8 cellular contexts compared by ENCODE assay signal in the genomic region with DNA sequence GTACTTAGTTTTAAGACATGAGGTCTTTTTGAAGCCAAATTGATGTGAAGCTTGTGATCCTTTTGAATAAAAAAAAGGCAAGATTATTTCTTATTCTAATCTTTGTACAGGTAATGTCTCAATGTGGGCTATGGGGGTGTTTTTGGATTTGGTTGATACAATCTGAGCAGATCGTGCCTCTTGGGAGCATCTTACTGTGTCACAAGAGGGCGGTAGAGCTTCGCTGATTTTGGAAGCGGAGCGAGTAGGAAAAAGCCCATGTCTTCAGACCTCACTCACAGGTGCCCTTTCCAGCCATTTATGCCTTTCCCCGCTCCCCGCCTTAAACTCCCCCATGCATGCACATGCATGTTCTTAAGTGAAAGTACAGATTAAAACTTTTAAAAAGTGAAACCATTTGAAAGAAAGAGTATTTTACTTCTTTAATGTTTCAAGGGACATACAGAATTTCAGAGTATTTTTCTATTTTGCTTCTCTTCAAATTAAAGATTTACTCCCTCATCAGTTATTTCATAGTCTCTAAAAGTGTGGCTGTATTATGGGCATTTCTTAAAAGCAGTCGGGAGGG. TPM values are rescaled to one million over a fixed set of nuclear protein-coding genes. Genes with fewer than 3 reads are reported as not detected.
DNase-seq lines count a peak whose midpoint lies in the region; ATAC-seq and TF ChIP-seq lines count a peak whose summit lies in the region.

No MANE protein-coding gene starts in this region.

- H3K9me3 ChIP-seq in DOHH2 (ENCODE audit: control insufficient read depth, insufficient read depth, low read length) = no peaks in the 10 kb centered on the region
- no peaks in the 10 kb centered on the region for H3K9me3 ChIP-seq in WERI-Rb-1 (ENCODE audit: severe bottlenecking)

- no peaks in the 10 kb centered on the region for H3F3A ChIP-seq in DOHH2 (ENCODE audit: control insufficient read depth, insufficient read depth)

- H4K20me1 ChIP-seq in DOHH2 (ENCODE audit: control insufficient read depth, insufficient read depth, low read depth, low read length) = no peaks in the 10 kb centered on the region

- peaks cover 30% of the 10 kb centered on the region for H3K27me3 Mint-ChIP-seq in chondrocyte (ENCODE audit: low read depth)

- H3K79me2 ChIP-seq in DOHH2 (ENCODE audit: control insufficient read depth, low read length) = no peaks in the 10 kb centered on the region

- no peaks in the 10 kb centered on the region for H3K9me2 ChIP-seq in DOHH2 (replicated peaks; ENCODE audit: control insufficient read depth, low read length)

- DNase-seq in NCI-H2171 (lab: John Stamatoyannopoulos, UW) (peak; percentile 11), WERI-Rb-1 (peak; percentile 73), chondrocyte (ENCODE audit: low spot score) (no peak), left lobe of liver (ENCODE audit: low spot score) (peak; percentile 64)
- DNase-seq in stimulated activated CD4-positive, alpha-beta T cell treated with anti-CD3 and anti-CD28 coated beads, Interleukin-4, amount 100 ng/mL, for 48 hours (ENCODE audit: low read depth in 2 of 2) = peak; percentile 40

- peak; percentile 75 for TF ChIP-seq CTCF in DOHH2 (IDR thresholded peaks at IDR 0.05; ENCODE audit: low read depth, low read length, poor library complexity, severe bottlenecking)
- peak; percentile 79 for TF ChIP-seq CTCF in WERI-Rb-1 (IDR thresholded peaks at IDR 0.05; ENCODE audit: low read depth, low read length)
- TF ChIP-seq CTCF in chondrocyte (IDR thresholded peaks at IDR 0.05) = peak; percentile 93

- H3K4me1 Mint-ChIP-seq in chondrocyte (ENCODE audit: low read depth) = peaks cover 8% of the 10 kb centered on the region

- no peak overlapping the region for H3K4me2 ChIP-seq in DOHH2 (ENCODE audit: low read length)

- ATAC-seq in HG02610 (IDR thresholded peaks at IDR 0.05; ENCODE audit: unreplicated experiment) (peak; percentile 64), left lobe of liver (peak; percentile 88), HG02571 (IDR thresholded peaks at IDR 0.05; ENCODE audit: unreplicated experiment) (no peak)

- H3K36me3 ChIP-seq in DOHH2 (ENCODE audit: control insufficient read depth, low read length) (no peaks in the 10 kb centered on the region), WERI-Rb-1 (no peaks in the 10 kb centered on the region)

- H3K4me3 ChIP-seq in DOHH2 (ENCODE audit: low read length) (no peak overlapping the region), WERI-Rb-1 (ENCODE audit: low read depth, low read length) (no peak overlapping the region)

- H3K27ac Mint-ChIP-seq in chondrocyte (ENCODE audit: unreplicated experiment) = no peak overlapping the region

- no peaks in the 10 kb centered on the region for H3K9me3 Mint-ChIP-seq in chondrocyte (ENCODE audit: low read depth)

- no peak overlapping the region for H3K27ac ChIP-seq in DOHH2 (ENCODE audit: low read depth, low read length)
- no peak overlapping the region for H3K27ac ChIP-seq in WERI-Rb-1

- H3K36me3 Mint-ChIP-seq in chondrocyte (ENCODE audit: low read depth) = no peaks in the 10 kb centered on the region

- no peaks in the 10 kb centered on the region for H3K4me1 ChIP-seq in DOHH2 (ENCODE audit: control insufficient read depth, low read length)

- H3K4me3 Mint-ChIP-seq in chondrocyte (ENCODE audit: unreplicated experiment) = no peak overlapping the region

- peaks cover 30% of the 10 kb centered on the region for H3K27me3 ChIP-seq in DOHH2 (ENCODE audit: control insufficient read depth, low read length)
- no peaks in the 10 kb centered on the region for H3K27me3 ChIP-seq in WERI-Rb-1 (ENCODE audit: insufficient read depth, low read depth, severe bottlenecking)

RNA-seq across cellular contexts. Expression of a gene that starts 18.8 kb away (rescaled TPM):
- total RNA-seq in chondrocyte = not detected in 3 replicates
- total RNA-seq in left lobe of liver = 0.15 TPM

RNA-seq across cellular contexts. Expression of a gene that starts 20.1 kb away (rescaled TPM):
- 7.7 to 10.0 TPM (median 8.4 TPM) in 3 replicates for total RNA-seq in chondrocyte
- 19.1 TPM for total RNA-seq in left lobe of liver

RNA-seq across cellular contexts. Expression of a gene that starts 22.7 kb away (rescaled TPM):
- not detected in 3 replicates for total RNA-seq in chondrocyte
- total RNA-seq in left lobe of liver = not detected

RNA-seq across cellular contexts. Expression of a gene that starts 35.6 kb away (rescaled TPM):
- total RNA-seq in chondrocyte (4.3 to 4.7 TPM (median 4.5 TPM) in 3 replicates), left lobe of liver (2.9 TPM)
